Comparison of ENCODE assay signal across 23 cellular contexts in genomic region chr3:16315623-16316022, GRCh38. TPM values are rescaled to one million over a fixed set of nuclear protein-coding genes. Genes with fewer than 3 reads are reported as not detected.
DNase-seq lines count a peak whose midpoint lies in the region; ATAC-seq and TF ChIP-seq lines count a peak whose summit lies in the region.
"Had no signal": no experiment of that assay in that cellular context is flagged by ENCODE, and none has a peak within 500 bp of the region (broad histone marks: within the 10 kb centered on the region; RNA-seq: fewer than 3 reads in every experiment).

No MANE protein-coding gene starts in this region.

- intact Hi-C loops in activated CD4-positive, alpha-beta memory T cell treated with anti-CD3 and anti-CD28 coated beads for 36 hours (cut with micrococcal nuclease): no loop called here

- CTCF ChIA-PET in activated CD4-positive, alpha-beta memory T cell treated with anti-CD3 and anti-CD28 coated beads for 36 hours (lab: Charles Lee): interaction anchor here (1.2 to 5.1 kb wide), 2 partner anchors 21 to 25 kb away, joined by 3 to 48 read pairs; no protein-coding TSS in a partner anchor
- CTCF ChIA-PET in activated CD4-positive, alpha-beta memory T cell treated with anti-CD3 and anti-CD28 coated beads, Interleukin-2, amount 10 ng/mL, durations not matched to agents 7 days and 5 days (lab: Charles Lee): interaction anchor here (0.7 to 11.3 kb wide), 5 partner anchors 10 to 50 kb away, joined by 3 to 163 read pairs (median 6); no protein-coding TSS in a partner anchor

- H3K27me3 Mint-ChIP-seq in activated CD4-positive, alpha-beta memory T cell treated with anti-CD3 and anti-CD28 coated beads for 36 hours: no peaks in the 10 kb centered on the region
- H3K27me3 Mint-ChIP-seq in activated CD4-positive, alpha-beta memory T cell treated with anti-CD3 and anti-CD28 coated beads, Interleukin-2, amount 10 ng/mL, durations not matched to agents 7 days and 5 days: no peaks in the 10 kb centered on the region
- H3K27me3 Mint-ChIP-seq in activated naive CD8-positive, alpha-beta T cell: no peaks in the 10 kb centered on the region
- no peaks in the 10 kb centered on the region for H3K27me3 Mint-ChIP-seq in natural killer cell treated with Interleukin-12 subunit alpha and Interleukin-12 subunit beta and Interleukin-15 and Interleukin-18, amount 100 ng/mL, for 72 hours
- H3K27me3 Mint-ChIP-seq: B cell had no signal

- H3K9me3 ChIP-seq in DND-41 (ENCODE audit: insufficient read depth, low read length, severe bottlenecking): no peaks in the 10 kb centered on the region
- H3K9me3 ChIP-seq: heart left ventricle, neutrophil, psoas muscle had no signal

- peaks cover 83% of the 10 kb centered on the region for H3K4me1 ChIP-seq in DND-41 (ENCODE audit: insufficient read depth, low read length)

- H3K79me2 ChIP-seq in DND-41 (ENCODE audit: insufficient read depth, low read length): peaks cover 55% of the 10 kb centered on the region

- ATAC-seq in DND-41 (ENCODE audit: insufficient read depth, low read depth): no peak
- ATAC-seq in natural killer cell treated with Interleukin-12 subunit alpha and Interleukin-12 subunit beta and Interleukin-15 and Interleukin-18, amount 100 ng/mL, for 72 hours: no peak
- ATAC-seq: GM12878, heart left ventricle, left colon, PC-3, psoas muscle had no signal

- TF ChIP-seq CTCF in DND-41 (IDR thresholded peaks at IDR 0.05; ENCODE audit: borderline replicate concordance, extremely low read depth, low read length, poor library complexity, severe bottlenecking) (no peak), foreskin fibroblast (IDR thresholded peaks at IDR 0.05; ENCODE audit: low read depth, low read length) (no peak)

- H3K4me3 Mint-ChIP-seq in activated CD4-positive, alpha-beta memory T cell treated with anti-CD3 and anti-CD28 coated beads for 36 hours: no peak overlapping the region
- H3K4me3 Mint-ChIP-seq in activated CD4-positive, alpha-beta memory T cell treated with anti-CD3 and anti-CD28 coated beads, Interleukin-2, amount 10 ng/mL, durations not matched to agents 7 days and 5 days: no peak overlapping the region
- H3K4me3 Mint-ChIP-seq in activated naive CD8-positive, alpha-beta T cell: peak overlapping the region; percentile 59
- no peak overlapping the region for H3K4me3 Mint-ChIP-seq in natural killer cell treated with Interleukin-12 subunit alpha and Interleukin-12 subunit beta and Interleukin-15 and Interleukin-18, amount 100 ng/mL, for 72 hours
- H3K4me3 Mint-ChIP-seq: B cell had no signal

- H3K9ac ChIP-seq in DND-41 (ENCODE audit: low read depth, low read length): no peak overlapping the region

- H3K36me3 ChIP-seq in DND-41 (ENCODE audit: insufficient read depth, low read length): peaks cover 64% of the 10 kb centered on the region

- no peaks in the 10 kb centered on the region for H3K9me3 Mint-ChIP-seq in activated CD4-positive, alpha-beta memory T cell treated with anti-CD3 and anti-CD28 coated beads for 36 hours
- no peaks in the 10 kb centered on the region for H3K9me3 Mint-ChIP-seq in activated CD4-positive, alpha-beta memory T cell treated with anti-CD3 and anti-CD28 coated beads, Interleukin-2, amount 10 ng/mL, durations not matched to agents 7 days and 5 days
- no peaks in the 10 kb centered on the region for H3K9me3 Mint-ChIP-seq in activated naive CD8-positive, alpha-beta T cell (ENCODE audit: low read depth)
- no peaks in the 10 kb centered on the region for H3K9me3 Mint-ChIP-seq in natural killer cell treated with Interleukin-12 subunit alpha and Interleukin-12 subunit beta and Interleukin-15 and Interleukin-18, amount 100 ng/mL, for 72 hours

- peaks cover 64% of the 10 kb centered on the region for H3K36me3 Mint-ChIP-seq in activated CD4-positive, alpha-beta memory T cell treated with anti-CD3 and anti-CD28 coated beads for 36 hours
- peaks cover 82% of the 10 kb centered on the region for H3K36me3 Mint-ChIP-seq in activated CD4-positive, alpha-beta memory T cell treated with anti-CD3 and anti-CD28 coated beads, Interleukin-2, amount 10 ng/mL, durations not matched to agents 7 days and 5 days (ENCODE audit: low read depth)
- H3K36me3 Mint-ChIP-seq in activated naive CD8-positive, alpha-beta T cell: peaks cover 19% of the 10 kb centered on the region
- peaks cover 26% of the 10 kb centered on the region for H3K36me3 Mint-ChIP-seq in natural killer cell treated with Interleukin-12 subunit alpha and Interleukin-12 subunit beta and Interleukin-15 and Interleukin-18, amount 100 ng/mL, for 72 hours

- H3K4me3 ChIP-seq in DND-41 (ENCODE audit: low read depth in 1 of 2, low read length in 2 of 2): no peak overlapping the region
- no peak overlapping the region for H3K4me3 ChIP-seq in foreskin fibroblast (ENCODE audit: low read depth in 1 of 2, low read length in 2 of 2)
- H3K4me3 ChIP-seq: dorsolateral prefrontal cortex, GM12878, heart left ventricle, psoas muscle had no signal

- H3K4me1 Mint-ChIP-seq in activated CD4-positive, alpha-beta memory T cell treated with anti-CD3 and anti-CD28 coated beads for 36 hours (ENCODE audit: low read depth): peaks cover 93% of the 10 kb centered on the region
- H3K4me1 Mint-ChIP-seq in activated CD4-positive, alpha-beta memory T cell treated with anti-CD3 and anti-CD28 coated beads, Interleukin-2, amount 10 ng/mL, durations not matched to agents 7 days and 5 days: peaks cover 88% of the 10 kb centered on the region
- peaks cover 92% of the 10 kb centered on the region for H3K4me1 Mint-ChIP-seq in activated naive CD8-positive, alpha-beta T cell (ENCODE audit: low read depth)
- H3K4me1 Mint-ChIP-seq in natural killer cell treated with Interleukin-12 subunit alpha and Interleukin-12 subunit beta and Interleukin-15 and Interleukin-18, amount 100 ng/mL, for 72 hours (ENCODE audit: low read depth in 2 of 2): peaks cover 56 to 58% of the 10 kb centered on the region in 2 donors

- H3K27ac ChIP-seq in DND-41 (ENCODE audit: low read length): peak overlapping the region; percentile 70
- H3K27ac ChIP-seq: neutrophil, psoas muscle had no signal

- no peaks in the 10 kb centered on the region for H4K20me1 ChIP-seq in DND-41 (ENCODE audit: insufficient read depth, low read length)

- DNase-seq in activated CD4-positive, alpha-beta memory T cell treated with anti-CD3 and anti-CD28 coated beads for 36 hours: no peak
- DNase-seq in activated CD4-positive, alpha-beta memory T cell treated with anti-CD3 and anti-CD28 coated beads, Interleukin-2, amount 10 ng/mL, durations not matched to agents 7 days and 5 days: no peak
- no peak for DNase-seq in DND-41
- no peak for DNase-seq in natural killer cell treated with Interleukin-12 subunit alpha and Interleukin-12 subunit beta and Interleukin-15 and Interleukin-18, amount 100 ng/mL, for 72 hours (ENCODE audit: low spot score)
- no peak for DNase-seq in NCI-H146 treated with DMSO at 0.1 percent for 48 hours (lab: John Stamatoyannopoulos, UW; ENCODE audit: unreplicated experiment)
- no peak for DNase-seq in nucleus accumbens (lab: John Stamatoyannopoulos, UW)
- no peak for DNase-seq in foreskin fibroblast
- DNase-seq: activated CD4-positive, alpha-beta T cell treated with anti-CD3 and anti-CD28 coated beads for 1 hour; Calu3; cerebellar nuclear complex; dorsolateral prefrontal cortex; heart left ventricle; KG1; left colon; NCI-H1417 treated with DMSO at 0.1 percent for 48 hours; NCI-H446 treated with DMSO at 0.1 percent for 48 hours; PC-3; psoas muscle; Right ventricle myocardium superior had no signal

- H3K27ac Mint-ChIP-seq in activated CD4-positive, alpha-beta memory T cell treated with anti-CD3 and anti-CD28 coated beads for 36 hours: peak overlapping the region; percentile 63
- no peak overlapping the region for H3K27ac Mint-ChIP-seq in activated CD4-positive, alpha-beta memory T cell treated with anti-CD3 and anti-CD28 coated beads, Interleukin-2, amount 10 ng/mL, durations not matched to agents 7 days and 5 days
- H3K27ac Mint-ChIP-seq in activated naive CD8-positive, alpha-beta T cell: peak overlapping the region; percentile 99
- peak overlapping the region; percentile 55 to 73 for H3K27ac Mint-ChIP-seq in natural killer cell treated with Interleukin-12 subunit alpha and Interleukin-12 subunit beta and Interleukin-15 and Interleukin-18, amount 100 ng/mL, for 72 hours
- H3K27ac Mint-ChIP-seq: B cell had no signal

- H3K4me2 ChIP-seq in DND-41 (ENCODE audit: insufficient read depth, low read length): no peak overlapping the region

- POLR2A ChIA-PET in activated CD4-positive, alpha-beta memory T cell treated with anti-CD3 and anti-CD28 coated beads for 36 hours (lab: Charles Lee): interaction anchor here (0.8 to 2.3 kb wide), 2 partner anchors 11 to 30 kb away, joined by 3 to 9 read pairs; no protein-coding TSS in a partner anchor
- POLR2A ChIA-PET in activated CD4-positive, alpha-beta memory T cell treated with anti-CD3 and anti-CD28 coated beads, Interleukin-2, amount 10 ng/mL, durations not matched to agents 7 days and 5 days (lab: Charles Lee): interaction anchor here (1.5 to 3.9 kb wide), 3 partner anchors 12 to 196 kb away, joined by 4 to 24 read pairs (median 5); no protein-coding TSS in a partner anchor

- no peak overlapping the region for H2AFZ ChIP-seq in DND-41 (ENCODE audit: low read depth, low read length)

- no peaks in the 10 kb centered on the region for H3K27me3 ChIP-seq in DND-41 (ENCODE audit: insufficient read depth, low read length, poor library complexity)
- H3K27me3 ChIP-seq: dorsolateral prefrontal cortex, heart left ventricle, neutrophil had no signal

RNA-seq across cellular contexts. Expression of gene OXNAD1, which starts 50.6 kb away (rescaled TPM):
- total RNA-seq in activated CD4-positive, alpha-beta memory T cell treated with anti-CD3 and anti-CD28 coated beads for 36 hours: 10 to 100 TPM; 23.5 to 24.0 TPM
- 10 to 100 TPM; 26.9 to 27.1 TPM for total RNA-seq in activated CD4-positive, alpha-beta memory T cell treated with anti-CD3 and anti-CD28 coated beads, Interleukin-2, amount 10 ng/mL, durations not matched to agents 7 days and 5 days
- 10 to 100 TPM; 16.0 to 31.4 TPM for total RNA-seq in natural killer cell treated with Interleukin-12 subunit alpha and Interleukin-12 subunit beta and Interleukin-15 and Interleukin-18, amount 100 ng/mL, for 72 hours

RNA-seq across cellular contexts. Expression of gene DPH3, which starts 50.9 kb away (rescaled TPM):
- 10 to 100 TPM; 23.4 TPM for total RNA-seq in activated CD4-positive, alpha-beta memory T cell treated with anti-CD3 and anti-CD28 coated beads for 36 hours
- total RNA-seq in activated CD4-positive, alpha-beta memory T cell treated with anti-CD3 and anti-CD28 coated beads, Interleukin-2, amount 10 ng/mL, durations not matched to agents 7 days and 5 days: 10 to 100 TPM; 16.7 to 19.8 TPM
- total RNA-seq in natural killer cell treated with Interleukin-12 subunit alpha and Interleukin-12 subunit beta and Interleukin-15 and Interleukin-18, amount 100 ng/mL, for 72 hours: 10 to 100 TPM; 24.4 to 25.7 TPM
